Comparison of ENCODE assay signal across 19 cellular contexts in the genomic region with DNA sequence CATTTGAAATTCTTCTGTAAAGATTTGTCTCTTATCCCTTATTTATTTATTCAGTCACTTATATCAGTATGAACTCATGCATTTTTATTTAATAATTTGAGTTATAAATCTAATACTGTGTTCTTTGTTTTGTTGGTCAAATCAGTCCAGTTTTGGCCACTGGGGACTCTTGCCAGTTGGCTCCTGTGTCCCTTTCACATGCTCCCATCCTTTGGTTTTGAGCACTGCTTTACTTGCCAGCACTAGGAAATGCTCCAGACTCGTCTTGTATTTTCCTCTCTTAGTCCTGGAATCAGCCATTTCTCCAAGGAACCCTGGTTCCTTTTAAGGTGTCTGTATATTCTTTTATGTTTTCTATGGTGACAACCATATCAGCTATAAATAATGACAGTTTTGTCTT.
"Had no signal": no experiment of that assay in that cellular context is flagged by ENCODE, and none has a peak within 500 bp of the region (broad histone marks: within the 10 kb centered on the region; RNA-seq: fewer than 3 reads in every experiment).

No MANE protein-coding gene starts in this region.

- ATAC-seq: activated CD8-positive, alpha-beta T cell treated with anti-CD3 and anti-CD28 coated beads for 36 hours; activated T-cell treated with anti-CD3 and anti-CD28 coated beads, Interleukin-2, amount 50 U/mL, for 4 hours; activated T-helper 17 cell treated with anti-CD3 and anti-CD28 coated beads, Interleukin-2, amount 50 U/mL, for 72 hours; heart left ventricle; stimulated activated naive B cell treated with anti-CD40 and anti-IgM and Interleukin-4, amounts not matched to agents 10 μg/mL and 1 μg/mL and 100 μg/mL, for 72 hours; upper lobe of right lung had no signal

- DNase-seq: activated CD4-positive, alpha-beta T cell treated with anti-CD3 and anti-CD28 coated beads, Interleukin-2, amount 50 U/mL, for 1 hour; activated CD4-positive, CD25-positive, alpha-beta regulatory T cell treated with anti-CD3 and anti-CD28 coated beads, Interleukin-2, amount 50 U/mL, for 72 hours; activated CD8-positive, alpha-beta T cell treated with anti-CD3 and anti-CD28 coated beads for 36 hours; activated gamma-delta T cell treated with Interleukin-2 at 50 U/mL for 16 hours; activated naive CD4-positive, alpha-beta T cell treated with anti-CD3 and anti-CD28 coated beads, Interleukin-2, amount 50 U/mL, for 16 hours; activated T-cell treated with anti-CD3 and anti-CD28 coated beads, Interleukin-2, amount 50 U/mL, for 4 hours; amniotic stem cell; effector memory CD4-positive, alpha-beta T cell; immature natural killer cell; kidney; stimulated activated CD4-positive, alpha-beta T cell treated with anti-CD3 and anti-CD28 coated beads, Interleukin-15, amount 100 ng/mL, for 24 hours; stimulated activated CD4-positive, alpha-beta T cell treated with anti-CD3 and anti-CD28 coated beads, Interleukin-2, amount 100 ng/mL, for 24 hours; stimulated activated naive B cell treated with anti-CD40 and anti-IgM and Interleukin-4, amounts not matched to agents 10 μg/mL and 1 μg/mL and 100 μg/mL, for 72 hours; stomach; T-helper 9 cell; tibial artery; upper lobe of right lung had no signal
